ENCODE assay signal across 2 cellular contexts in genomic region chr15:95664435-95664834, GRCh38.
TF ChIP-seq lines count a peak whose summit lies in the region.

No MANE protein-coding gene starts in this region.

TF ChIP-seq in liver, 16 proteins besides CTCF, POLR2A, EP300 and RAD21:
- TF ChIP-seq MAX (IDR thresholded peaks at IDR 0.05) (peak; percentile 50), RXRA (IDR thresholded peaks at IDR 0.05) (peak; percentile 57 to 60), ZBTB33 (IDR thresholded peaks at IDR 0.05) (peak; percentile 21), GABPA (IDR thresholded peaks at IDR 0.05 in 1 of 2, conservative IDR thresholded peaks at IDR 0.05 in 1 of 2) (no peak), EGR1 (IDR thresholded peaks at IDR 0.05; ENCODE audit: low read depth in 2 of 2) (no peak), ATF3 (IDR thresholded peaks at IDR 0.05) (no peak), TAF1 (conservative IDR thresholded peaks at IDR 0.05) (no peak), JUND (IDR thresholded peaks at IDR 0.05) (peak in 1 of 2 donors; percentile 29), FOXA1 (IDR thresholded peaks at IDR 0.05) (no peak), SP1 (IDR thresholded peaks at IDR 0.05) (peak; percentile 84), HNF4G (IDR thresholded peaks at IDR 0.05) (peak; percentile 47), FOXA2 (IDR thresholded peaks at IDR 0.05) (no peak), HNF4A (conservative IDR thresholded peaks at IDR 0.05) (peak; percentile 87 to 88), YY1 (IDR thresholded peaks at IDR 0.05) (peak; percentile 79), REST (IDR thresholded peaks at IDR 0.05) (peak; percentile 37), NR2F2 (IDR thresholded peaks at IDR 0.05) (peak; percentile 61)

TF ChIP-seq in HepG2, 621 proteins besides CTCF, POLR2A, EP300 and RAD21 (continued from another document):
- TF ChIP-seq ZMYM4 (CRISPR knock-in tag; IDR thresholded peaks at IDR 0.05) (no peak), NR1H2 (CRISPR knock-in tag; IDR thresholded peaks at IDR 0.05; ENCODE audit: borderline replicate concordance, low read depth) (no peak), ZNF431 (CRISPR knock-in tag; IDR thresholded peaks at IDR 0.05; ENCODE audit: borderline replicate concordance, low read depth) (no peak), ZNF773 (CRISPR knock-in tag; IDR thresholded peaks at IDR 0.05; ENCODE audit: borderline replicate concordance) (no peak), ZSCAN12 (CRISPR knock-in tag; IDR thresholded peaks at IDR 0.05) (no peak), SIX4 (CRISPR knock-in tag; IDR thresholded peaks at IDR 0.05) (no peak)
TF ChIP-seq in HepG2: peak in this region for 0.
